ENCODE assay signal across 17 cellular contexts in genomic region chr18:5158171-5158570, GRCh38. TPM values are rescaled to one million over a fixed set of nuclear protein-coding genes. Genes with fewer than 3 reads are reported as not detected.
"Had no signal": no experiment of that assay in that cellular context is flagged by ENCODE, and none has a peak within 500 bp of the region (broad histone marks: within the 10 kb centered on the region; RNA-seq: fewer than 3 reads in every experiment).

No MANE protein-coding gene starts in this region.

- H3K4me1 ChIP-seq: adrenal gland, left lung, testis had no signal

- H3K9me3 ChIP-seq: adrenal gland, heart left ventricle, left lung, testis had no signal

- H3K36me3 ChIP-seq: adrenal gland, heart left ventricle, left lung had no signal

- ATAC-seq: heart left ventricle, left lung had no signal

- DNase-seq: activated effector memory CD4-positive, alpha-beta T cell treated with Interleukin-2 at 50 U/mL for 16 hours; adrenal gland; effector CD4-positive, alpha-beta T cell; heart left ventricle; left lung; stimulated activated CD4-positive, alpha-beta T cell treated with anti-CD3 and anti-CD28 coated beads, Interleukin-12 subunit alpha, Interleukin-12 subunit beta, amount 100 ng/mL, for 4 hours; stimulated activated naive CD4-positive, alpha-beta T cell treated with Interleukin-2 at 50 U/mL for 16 hours; T1000; testis had no signal

- H3K4me3 ChIP-seq: adrenal gland, coronary artery, heart left ventricle, left lung, testis had no signal

- H3K27me3 ChIP-seq: adrenal gland, heart left ventricle, left lung, testis had no signal

- H3K27ac ChIP-seq: adrenal gland, coronary artery, heart left ventricle, left lung, testis had no signal

RNA-seq across cellular contexts. Expression of gene AKAIN1, which starts 38.9 kb away (rescaled TPM):
- total RNA-seq: activated CD8-positive, alpha-beta memory T cell treated with anti-CD3 and anti-CD28 coated beads for 36 hours; fibroblast of lung; heart left ventricle; left lung; mucosa of gallbladder; osteocyte; testis; ureter had no signal
- polyA plus RNA-seq: fibroblast of lung, heart left ventricle, keratinocyte, neural cell had no signal
